Comparison of ENCODE assay signal across 8 cellular contexts in genomic region chr7:111089822-111090426, GRCh38. TPM values are rescaled to one million over a fixed set of nuclear protein-coding genes. Genes with fewer than 3 reads are reported as not detected.
DNase-seq lines count a peak whose midpoint lies in the region; ATAC-seq, FAIRE-seq and TF ChIP-seq lines count a peak whose summit lies in the region.

No MANE protein-coding gene starts in this region.

- no peak overlapping the region for H3K27ac ChIP-seq in psoas muscle

- H3K27me3 ChIP-seq in psoas muscle (ENCODE audit: insufficient read depth in 3 of 3, low read length in 2 of 3), result no peaks in the 10 kb centered on the region

- 31 to 36% (median 34%) methylated on average over 1 of the region's 1 CpG for WGBS in psoas muscle, 3 donors

- H3K36me3 Mint-ChIP-seq in T-helper 2 cell treated with Interferon-gamma antibody and Interleukin-4, amounts not matched to agents 5 μg/mL and 100 μg/mL, for 36 hours (ENCODE audit: low read depth), result peaks cover 46% of the 10 kb centered on the region

- peaks cover 44% of the 10 kb centered on the region for H3K4me1 Mint-ChIP-seq in T-helper 2 cell treated with Interferon-gamma antibody and Interleukin-4, amounts not matched to agents 5 μg/mL and 100 μg/mL, for 36 hours (ENCODE audit: low read depth)

- intact Hi-C loops in psoas muscle (cut with DNase I), result loop anchor here (2.0 to 5.0 kb wide), 4 partner anchors 397 to 642 kb away; partner anchors contain the start of gene IMMP2L (in 1 of the 2)

- DNase-seq in EH (ENCODE audit: low read depth) (peak; percentile 59), NCI-H1092 treated with DMSO at 0.1 percent for 48 hours (lab: John Stamatoyannopoulos, UW) (peak; percentile 81), fibroblast of the aortic adventitia (ENCODE audit: low read depth) (peak; percentile 75), psoas muscle (no peak), GM12891 (ENCODE audit: insufficient read length, low spot score) (no peak)
- DNase-seq in T-helper 2 cell treated with Interferon-gamma antibody and Interleukin-4, amounts not matched to agents 5 μg/mL and 100 μg/mL, for 36 hours (ENCODE audit: low spot score), result no peak

- H3K27ac Mint-ChIP-seq in T-helper 2 cell treated with Interferon-gamma antibody and Interleukin-4, amounts not matched to agents 5 μg/mL and 100 μg/mL, for 36 hours, result peak overlapping the region; percentile 8

- peaks cover 5% of the 10 kb centered on the region for H3K9me3 Mint-ChIP-seq in T-helper 2 cell treated with Interferon-gamma antibody and Interleukin-4, amounts not matched to agents 5 μg/mL and 100 μg/mL, for 36 hours

- H3K4me1 ChIP-seq in psoas muscle, result peaks cover 21% of the 10 kb centered on the region

- H3K4me3 Mint-ChIP-seq in T-helper 2 cell treated with Interferon-gamma antibody and Interleukin-4, amounts not matched to agents 5 μg/mL and 100 μg/mL, for 36 hours, result peak overlapping the region; percentile 100

- H3K27me3 Mint-ChIP-seq in T-helper 2 cell treated with Interferon-gamma antibody and Interleukin-4, amounts not matched to agents 5 μg/mL and 100 μg/mL, for 36 hours (ENCODE audit: low read depth), result no peaks in the 10 kb centered on the region

- TF ChIP-seq CTCF in fibroblast of the aortic adventitia (IDR thresholded peaks at IDR 0.05; ENCODE audit: insufficient read depth, low read length) (peak; percentile 79), psoas muscle (IDR thresholded peaks at IDR 0.05) (peak; percentile 84)

- H3K9me3 ChIP-seq in psoas muscle, result no peaks in the 10 kb centered on the region

- H3K4me3 ChIP-seq in fibroblast of the aortic adventitia (ENCODE audit: low read depth, low read length), result no peak overlapping the region
- no peak overlapping the region for H3K4me3 ChIP-seq in psoas muscle

- no peak for FAIRE-seq in GM12891 (lab: Jason Lieb, UNC)

- TF ChIP-seq POLR2A in GM12891 (IDR thresholded peaks at IDR 0.05; ENCODE audit: low read depth, low read length), result no peak

- peak; percentile 45 for ATAC-seq in GM21786 (IDR thresholded peaks at IDR 0.05; ENCODE audit: unreplicated experiment)
- ATAC-seq in psoas muscle, result peak; percentile 70 to 89 (median 79)
- ATAC-seq in GM19463 (IDR thresholded peaks at IDR 0.05; ENCODE audit: unreplicated experiment), result no peak

- no peaks in the 10 kb centered on the region for H3K36me3 ChIP-seq in psoas muscle (ENCODE audit: insufficient read depth in 1 of 2, low read depth in 1 of 2)

TF ChIP-seq in GM12891, 5 proteins besides CTCF, POLR2A, EP300 and RAD21:
- TF ChIP-seq POU2F2 (IDR thresholded peaks at IDR 0.05; ENCODE audit: low read depth, low read length) (no peak), TAF1 (IDR thresholded peaks at IDR 0.05; ENCODE audit: low read depth, low read length) (no peak), PAX5 (IDR thresholded peaks at IDR 0.05; ENCODE audit: insufficient read depth, low read length, severe bottlenecking) (no peak), SPI1 (IDR thresholded peaks at IDR 0.05; ENCODE audit: low read depth, low read length) (no peak), POLR2AphosphoS5 (IDR thresholded peaks at IDR 0.05; ENCODE audit: low read depth, low read length) (no peak)
TF ChIP-seq in GM12891: peak in this region for 0.

RNA-seq across cellular contexts. Expression of gene LRRN3, which starts 1.0 kb away (rescaled TPM):
- total RNA-seq in fibroblast of the aortic adventitia (ENCODE audit: low replicate concordance), result 2.7 and 5.0 TPM in 2 replicates
- 1 to 10 TPM in 1 of 4 donors, under 1 TPM in 3; 0.15 to 1.5 (median 0.38) TPM for total RNA-seq in psoas muscle
- polyA plus RNA-seq in psoas muscle, result 1 to 10 TPM in 1 of 3 donors, under 1 TPM in 2; 0.69 to 1.9 (median 0.82) TPM
- polyA plus RNA-seq in GM12891 (2012; ENCODE audit: low read depth, missing spikeins), result 0.04 TPM

Comparison
In these comparisons a context has a peak if more than half of its experiments do, and no peak if none do; other contexts are left out.
1. DNase-seq: peak in EH (single experiment), NCI-H1092 treated with DMSO at 0.1 percent for 48 hours (single experiment) and fibroblast of the aortic adventitia (single experiment); none in T-helper 2 cell treated with Interferon-gamma antibody and Interleukin-4, amounts not matched to agents 5 μg/mL and 100 μg/mL, for 36 hours (single experiment), psoas muscle (0 of 2) and GM12891 (single experiment).